In the genomic region with DNA sequence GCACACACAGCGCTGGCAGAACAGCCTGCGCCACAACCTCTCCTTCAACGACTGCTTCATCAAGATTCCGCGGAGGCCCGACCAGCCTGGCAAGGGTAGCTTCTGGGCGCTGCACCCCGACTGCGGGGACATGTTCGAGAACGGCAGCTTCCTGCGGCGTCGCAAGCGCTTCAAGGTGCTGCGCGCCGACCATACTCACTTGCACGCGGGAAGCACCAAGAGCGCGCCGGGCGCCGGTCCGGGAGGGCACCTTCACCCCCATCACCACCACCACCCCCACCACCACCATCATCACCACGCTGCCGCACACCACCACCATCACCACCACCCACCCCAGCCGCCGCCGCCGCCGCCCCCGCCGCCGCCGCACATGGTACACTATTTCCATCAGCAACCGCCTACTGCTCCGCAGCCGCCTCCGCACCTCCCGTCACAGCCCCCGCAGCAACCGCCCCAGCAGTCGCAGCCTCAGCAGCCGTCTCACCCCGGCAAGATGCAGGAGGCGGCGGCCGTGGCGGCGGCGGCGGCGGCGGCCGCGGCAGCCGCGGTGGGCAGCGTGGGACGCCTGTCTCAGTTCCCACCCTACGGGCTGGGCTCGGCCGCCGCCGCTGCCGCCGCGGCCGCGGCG, we compare ENCODE assay signal across 14 cellular contexts. TPM values are rescaled to one million over a fixed set of nuclear protein-coding genes. Genes with fewer than 3 reads are reported as not detected.
DNase-seq lines count a peak whose midpoint lies in the region; ATAC-seq and TF ChIP-seq lines count a peak whose summit lies in the region.
"Had no signal": no experiment of that assay in that cellular context is flagged by ENCODE, and none has a peak within 500 bp of the region (broad histone marks: within the 10 kb centered on the region; RNA-seq: fewer than 3 reads in every experiment).

No MANE protein-coding gene starts in this region.

- TF ChIP-seq CTCF in type B pancreatic cell (conservative IDR thresholded peaks at IDR 0.05) = no peak

- H3K36me3 Mint-ChIP-seq in activated T-cell treated with anti-CD3 and anti-CD28 coated beads, Interleukin-2, amount 50 U/mL, for 24 hours (ENCODE audit: low read depth) = no peaks in the 10 kb centered on the region
- no peaks in the 10 kb centered on the region for H3K36me3 Mint-ChIP-seq in type B pancreatic cell
- H3K36me3 Mint-ChIP-seq in stimulated activated memory B cell treated with anti-CD40 and anti-IgM and Interleukin-4, amounts not matched to agents 10 μg/mL and 1 μg/mL and 100 μg/mL, for 72 hours = peaks cover 4% of the 10 kb centered on the region
- H3K36me3 Mint-ChIP-seq: memory B cell had no signal

- DNase-seq in stimulated activated CD4-positive, alpha-beta T cell treated with anti-CD3 and anti-CD28 coated beads, Interleukin-2, amount 100 ng/mL, for 4 hours (ENCODE audit: low read depth) = peak; percentile 33
- DNase-seq in stimulated activated CD4-positive, alpha-beta T cell treated with anti-CD3 and anti-CD28 coated beads, Interleukin-1b, Interleukin-23, amount 100 ng/mL, for 48 hours = no peak
- no peak for DNase-seq in activated T-cell treated with anti-CD3 and anti-CD28 coated beads, Interleukin-2, amount 50 U/mL, for 24 hours
- DNase-seq in left kidney (ENCODE audit: low read depth, low spot score) (peak; percentile 37), type B pancreatic cell (ENCODE audit: extremely low spot score, unreplicated experiment) (no peak), posterior vena cava (ENCODE audit: low spot score) (no peak), NCI-H1105 treated with DMSO at 0.1 percent for 48 hours (lab: John Stamatoyannopoulos, UW) (no peak)
- DNase-seq: colonic mucosa, gastrocnemius medialis, NCI-H1694 treated with DMSO at 0.1 percent for 48 hours had no signal

- H3K4me3 Mint-ChIP-seq in activated T-cell treated with anti-CD3 and anti-CD28 coated beads, Interleukin-2, amount 50 U/mL, for 24 hours = peak overlapping the region; percentile 3
- H3K4me3 Mint-ChIP-seq in type B pancreatic cell = peak overlapping the region; percentile 76
- no peak overlapping the region for H3K4me3 Mint-ChIP-seq in stimulated activated memory B cell treated with anti-CD40 and anti-IgM and Interleukin-4, amounts not matched to agents 10 μg/mL and 1 μg/mL and 100 μg/mL, for 72 hours
- H3K4me3 Mint-ChIP-seq: memory B cell had no signal

- intact Hi-C loops in posterior vena cava (cut with DNase I) = no loop called here

- H3K9me3 Mint-ChIP-seq in activated T-cell treated with anti-CD3 and anti-CD28 coated beads, Interleukin-2, amount 50 U/mL, for 24 hours = no peaks in the 10 kb centered on the region
- H3K9me3 Mint-ChIP-seq in type B pancreatic cell = no peaks in the 10 kb centered on the region
- peaks cover 5% of the 10 kb centered on the region for H3K9me3 Mint-ChIP-seq in stimulated activated memory B cell treated with anti-CD40 and anti-IgM and Interleukin-4, amounts not matched to agents 10 μg/mL and 1 μg/mL and 100 μg/mL, for 72 hours
- H3K9me3 Mint-ChIP-seq: memory B cell had no signal

- H3K27me3 Mint-ChIP-seq in activated T-cell treated with anti-CD3 and anti-CD28 coated beads, Interleukin-2, amount 50 U/mL, for 24 hours = peaks cover 94% of the 10 kb centered on the region
- peaks cover 94% of the 10 kb centered on the region for H3K27me3 Mint-ChIP-seq in type B pancreatic cell
- H3K27me3 Mint-ChIP-seq in stimulated activated memory B cell treated with anti-CD40 and anti-IgM and Interleukin-4, amounts not matched to agents 10 μg/mL and 1 μg/mL and 100 μg/mL, for 72 hours = peaks cover 99% of the 10 kb centered on the region

- no peak for ATAC-seq in stimulated activated memory B cell treated with anti-CD40 and anti-IgM and Interleukin-4, amounts not matched to agents 10 μg/mL and 1 μg/mL and 100 μg/mL, for 72 hours

- peak overlapping the region; percentile 69 for H3K27ac Mint-ChIP-seq in activated T-cell treated with anti-CD3 and anti-CD28 coated beads, Interleukin-2, amount 50 U/mL, for 24 hours
- no peak overlapping the region for H3K27ac Mint-ChIP-seq in type B pancreatic cell
- no peak overlapping the region for H3K27ac Mint-ChIP-seq in stimulated activated memory B cell treated with anti-CD40 and anti-IgM and Interleukin-4, amounts not matched to agents 10 μg/mL and 1 μg/mL and 100 μg/mL, for 72 hours

- peaks cover 39% of the 10 kb centered on the region for H3K4me1 Mint-ChIP-seq in activated T-cell treated with anti-CD3 and anti-CD28 coated beads, Interleukin-2, amount 50 U/mL, for 24 hours (ENCODE audit: low read depth)
- H3K4me1 Mint-ChIP-seq in type B pancreatic cell (ENCODE audit: unreplicated experiment) = peaks cover 8% of the 10 kb centered on the region
- peaks cover 17% of the 10 kb centered on the region for H3K4me1 Mint-ChIP-seq in stimulated activated memory B cell treated with anti-CD40 and anti-IgM and Interleukin-4, amounts not matched to agents 10 μg/mL and 1 μg/mL and 100 μg/mL, for 72 hours

RNA-seq across cellular contexts. Expression of gene FOXB2, which starts 0.5 kb away (rescaled TPM):
- 0.24 TPM in 1 of 2 replicates, not detected in the other for total RNA-seq in type B pancreatic cell (ENCODE audit: low replicate concordance)
- total RNA-seq in posterior vena cava = not detected
- total RNA-seq: colonic mucosa; gastrocnemius medialis; HT1080; T-helper 1 cell treated with Interleukin-12 subunit alpha and Interleukin-12 subunit beta and Interleukin-4 antibody, amounts not matched to agents 30 ng/mL and 1 ng/mL, for 36 hours had no signal

Comparison
In these comparisons a context has a peak if more than half of its experiments do, and no peak if none do; other contexts are left out.
1. DNase-seq: peak in stimulated activated CD4-positive, alpha-beta T cell treated with anti-CD3 and anti-CD28 coated beads, Interleukin-2, amount 100 ng/mL, for 4 hours (single experiment) and left kidney (single experiment); none in stimulated activated CD4-positive, alpha-beta T cell treated with anti-CD3 and anti-CD28 coated beads, Interleukin-1b, Interleukin-23, amount 100 ng/mL, for 48 hours (single experiment), activated T-cell treated with anti-CD3 and anti-CD28 coated beads, Interleukin-2, amount 50 U/mL, for 24 hours (single experiment), type B pancreatic cell (single experiment), posterior vena cava (single experiment) and NCI-H1105 treated with DMSO at 0.1 percent for 48 hours (single experiment).